ENCODE assay signal across 8 cellular contexts in genomic region chr3:136343873-136344281, GRCh38.
DNase-seq lines count a peak whose midpoint lies in the region; ATAC-seq, FAIRE-seq and TF ChIP-seq lines count a peak whose summit lies in the region.

No MANE protein-coding gene starts in this region.

- H3K27me3 ChIP-seq in endodermal cell (ENCODE audit: control insufficient read depth, insufficient read depth, low read length, poor library complexity, severe bottlenecking), result no peaks in the 10 kb centered on the region

- TF ChIP-seq POLR2A in GM12892 (IDR thresholded peaks at IDR 0.05; ENCODE audit: low read depth, low read length), result no peak

- H3K9me3 ChIP-seq in endodermal cell (ENCODE audit: control insufficient read depth, low read length), result no peaks in the 10 kb centered on the region

- CTCF ChIA-PET in Calu3 (lab: Charles Lee), result no interaction called here

- no peak for TF ChIP-seq CTCF in Calu3 (IDR thresholded peaks at IDR 0.05; ENCODE audit: unreplicated experiment)
- TF ChIP-seq CTCF in endodermal cell (conservative IDR thresholded peaks at IDR 0.05), result no peak

- BruUV-seq in Calu3 (replicated peaks; lab: Mats Ljungman, UMichigan), result no TSS peak

- H3K9me3 Mint-ChIP-seq in Calu3 (ENCODE audit: low read depth, unreplicated experiment) (no peaks in the 10 kb centered on the region), endodermal cell (no peaks in the 10 kb centered on the region)

- FAIRE-seq in GM12892 (lab: Jason Lieb, UNC), result no peak

- H3K27me3 Mint-ChIP-seq in Calu3 (ENCODE audit: unreplicated experiment), result no peaks in the 10 kb centered on the region
- no peaks in the 10 kb centered on the region for H3K27me3 Mint-ChIP-seq in endodermal cell (ENCODE audit: insufficient read depth)

- DNase-seq in Calu3 (peak; percentile 91), NCI-H226 (peak; percentile 55), endodermal cell (no peak), myocyte (ENCODE audit: low read depth) (peak; percentile 96), MV-4-11 (lab: John Stamatoyannopoulos, UW) (no peak), GM12892 (ENCODE audit: insufficient read length) (no peak)
- no peak for DNase-seq in stimulated activated CD4-positive, alpha-beta T cell treated with anti-CD3 and anti-CD28 coated beads, Interleukin-4, amount 100 ng/mL, for 4 hours

- WGBS in endodermal cell (ENCODE audit: insufficient coverage in 1 of 2, insufficient read length in 1 of 2), 2 experiments, result 91 to 100% methylated on average over 1 to 4 of the region's 4 CpGs

- H3K36me3 Mint-ChIP-seq in Calu3 (ENCODE audit: insufficient read depth, unreplicated experiment) (peaks cover 6% of the 10 kb centered on the region), endodermal cell (ENCODE audit: low read depth) (peaks cover 34% of the 10 kb centered on the region)

- H3K4me1 Mint-ChIP-seq in Calu3 (ENCODE audit: low read depth, unreplicated experiment) (peaks cover 15% of the 10 kb centered on the region), endodermal cell (no peaks in the 10 kb centered on the region)

- H3K4me3 ChIP-seq in endodermal cell (ENCODE audit: low read length), result no peak overlapping the region

- H3K27ac Mint-ChIP-seq in Calu3 (ENCODE audit: unreplicated experiment), result peak overlapping the region; percentile 12
- H3K27ac Mint-ChIP-seq in endodermal cell, result peak overlapping the region; percentile 60

- intact Hi-C loops in Calu3 (cut with micrococcal nuclease; ENCODE audit: unreplicated experiment), result no loop called here

- ATAC-seq in HG03159 (IDR thresholded peaks at IDR 0.05; ENCODE audit: unreplicated experiment), result no peak

- H3K4me3 Mint-ChIP-seq in Calu3 (ENCODE audit: low read depth, unreplicated experiment), result no peak overlapping the region
- no peak overlapping the region for H3K4me3 Mint-ChIP-seq in endodermal cell

- peaks cover 39% of the 10 kb centered on the region for H3K36me3 ChIP-seq in endodermal cell (ENCODE audit: control insufficient read depth, insufficient read depth, low read length)

- no peak overlapping the region for H3K9ac ChIP-seq in endodermal cell (ENCODE audit: extremely low read depth, low read length, poor library complexity, severe bottlenecking)

- H3K4me1 ChIP-seq in endodermal cell (ENCODE audit: control insufficient read depth, insufficient read depth, low read length), result no peaks in the 10 kb centered on the region

- peak overlapping the region; percentile 40 for H3K27ac ChIP-seq in endodermal cell (ENCODE audit: low read depth, low read length)

Comparison
In these comparisons a context has a peak if more than half of its experiments do, and no peak if none do; other contexts are left out.
1. DNase-seq: peak in Calu3 (single experiment), NCI-H226 (single experiment) and myocyte (single experiment); none in endodermal cell (single experiment), MV-4-11 (single experiment), GM12892 (single experiment) and stimulated activated CD4-positive, alpha-beta T cell treated with anti-CD3 and anti-CD28 coated beads, Interleukin-4, amount 100 ng/mL, for 4 hours (0 of 2).